Comparison of ENCODE assay signal across 1 cellular context in genomic region chr2:73827018-73827417, GRCh38.
TF ChIP-seq lines count a peak whose summit lies in the region.

No MANE protein-coding gene starts in this region.

TF ChIP-seq in GM12878, 131 proteins besides CTCF, POLR2A, EP300 and RAD21:
- no peak for TF ChIP-seq ATF7 (IDR thresholded peaks at IDR 0.05; ENCODE audit: low read depth)
- TF ChIP-seq PAX8 (IDR thresholded peaks at IDR 0.05) = no peak
- TF ChIP-seq HCFC1 (IDR thresholded peaks at IDR 0.05; ENCODE audit: low read length) = no peak
- TF ChIP-seq BCL3 (IDR thresholded peaks at IDR 0.05; ENCODE audit: borderline replicate concordance, insufficient read depth, low read depth, low read length, poor library complexity, severe bottlenecking) = no peak
- no peak for TF ChIP-seq SUZ12 (IDR thresholded peaks at IDR 0.05; ENCODE audit: unreplicated experiment)
- no peak for TF ChIP-seq SMAD5 (IDR thresholded peaks at IDR 0.05; ENCODE audit: low read depth)
- no peak for TF ChIP-seq TARDBP (IDR thresholded peaks at IDR 0.05; ENCODE audit: borderline replicate concordance)
- no peak for TF ChIP-seq MXI1 (IDR thresholded peaks at IDR 0.05; ENCODE audit: low read depth, low read length)
- TF ChIP-seq IRF4 (IDR thresholded peaks at IDR 0.05; ENCODE audit: low read depth, low read length) = no peak
- TF ChIP-seq ZNF24 (IDR thresholded peaks at IDR 0.05) = no peak
- no peak for TF ChIP-seq SP1 (IDR thresholded peaks at IDR 0.05; ENCODE audit: low read depth, low read length)
- no peak for TF ChIP-seq KAT2A (conservative IDR thresholded peaks at IDR 0.05; ENCODE audit: control insufficient read depth, low read depth, low read length)
- no peak for TF ChIP-seq RCOR1 (conservative IDR thresholded peaks at IDR 0.05; ENCODE audit: low read depth, low read length)
- TF ChIP-seq REST (IDR thresholded peaks at IDR 0.05; ENCODE audit: low read depth, low read length) = no peak
- no peak for TF ChIP-seq ETV6 (conservative IDR thresholded peaks at IDR 0.05 in 1 of 2, IDR thresholded peaks at IDR 0.05 in 1 of 2; ENCODE audit: borderline replicate concordance in 1 of 2, low read depth in 1 of 2)
- no peak for TF ChIP-seq BRCA1 (IDR thresholded peaks at IDR 0.05; ENCODE audit: low read depth, low read length)
